13 cellular contexts compared by ENCODE assay signal in genomic region chr1:225977937-225978748, GRCh38. TPM values are rescaled to one million over a fixed set of nuclear protein-coding genes. Genes with fewer than 3 reads are reported as not detected.
DNase-seq lines count a peak whose midpoint lies in the region; ATAC-seq and TF ChIP-seq lines count a peak whose summit lies in the region.
"Had no signal": no experiment of that assay in that cellular context is flagged by ENCODE, and none has a peak within 500 bp of the region (broad histone marks: within the 10 kb centered on the region; RNA-seq: fewer than 3 reads in every experiment).

No MANE protein-coding gene starts in this region.

- no peak for TF ChIP-seq CTCF in NB4 (IDR thresholded peaks at IDR 0.05; ENCODE audit: low read depth, low read length)

- peaks cover 9% of the 10 kb centered on the region for H3K4me1 Mint-ChIP-seq in activated T-cell treated with anti-CD3 and anti-CD28 coated beads, Interleukin-2, amount 50 U/mL, for 24 hours (ENCODE audit: low read depth)
- H3K4me1 Mint-ChIP-seq in stimulated activated naive B cell treated with anti-CD40 and anti-IgM and Interleukin-4, amounts not matched to agents 10 μg/mL and 1 μg/mL and 100 μg/mL, for 72 hours: peaks cover 24 to 43% of the 10 kb centered on the region in 2 donors

- no peak for TF ChIP-seq POLR2A in NB4 (IDR thresholded peaks at IDR 0.05; ENCODE audit: extremely low read depth, insufficient read length)

- no peak overlapping the region for H3K4me3 ChIP-seq in NB4 (ENCODE audit: low read depth, low read length)

- H3K4me3 Mint-ChIP-seq in activated T-cell treated with anti-CD3 and anti-CD28 coated beads, Interleukin-2, amount 50 U/mL, for 24 hours: no peak overlapping the region
- peak overlapping the region in 1 of 2 donors; percentile 26 for H3K4me3 Mint-ChIP-seq in stimulated activated naive B cell treated with anti-CD40 and anti-IgM and Interleukin-4, amounts not matched to agents 10 μg/mL and 1 μg/mL and 100 μg/mL, for 72 hours

- peak; percentile 62 for ATAC-seq in HG02642 (IDR thresholded peaks at IDR 0.05; ENCODE audit: poor library complexity, unreplicated experiment)
- peak; percentile 82 to 84 for ATAC-seq in stimulated activated naive B cell treated with anti-CD40 and anti-IgM and Interleukin-4, amounts not matched to agents 10 μg/mL and 1 μg/mL and 100 μg/mL, for 72 hours (replicated peaks)

- H3K36me3 Mint-ChIP-seq in activated T-cell treated with anti-CD3 and anti-CD28 coated beads, Interleukin-2, amount 50 U/mL, for 24 hours (ENCODE audit: low read depth): peaks cover 62% of the 10 kb centered on the region
- H3K36me3 Mint-ChIP-seq in stimulated activated naive B cell treated with anti-CD40 and anti-IgM and Interleukin-4, amounts not matched to agents 10 μg/mL and 1 μg/mL and 100 μg/mL, for 72 hours: peaks cover 22 to 41% of the 10 kb centered on the region in 2 donors

- no peak for DNase-seq in activated T-cell treated with anti-CD3 and anti-CD28 coated beads, Interleukin-2, amount 50 U/mL, for 24 hours
- no peak for DNase-seq in activated T-cell treated with anti-CD3 and anti-CD28 coated beads, Interleukin-2, amount 50 U/mL, for 1 hour
- DNase-seq in NB4 (ENCODE audit: low read depth) (peak; percentile 52), cerebellum (ENCODE audit: low spot score) (no peak), dedifferentiated amniotic fluid mesenchymal stem cell (ENCODE audit: extremely low spot score) (no peak)
- DNase-seq in stimulated activated naive B cell treated with anti-CD40 and anti-IgM and Interleukin-4, amounts not matched to agents 10 μg/mL and 1 μg/mL and 100 μg/mL, for 72 hours: peak; percentile 59
- DNase-seq in stimulated activated CD4-positive, alpha-beta T cell treated with anti-CD3 and anti-CD28 coated beads, Interleukin-1b, Interleukin-23, amount 100 ng/mL, for 48 hours: no peak
- DNase-seq: activated CD4-positive, alpha-beta T cell treated with anti-CD3 and anti-CD28 coated beads for 1 hour; BE2C; caudate nucleus; nucleus accumbens had no signal

- H3K27ac Mint-ChIP-seq in activated T-cell treated with anti-CD3 and anti-CD28 coated beads, Interleukin-2, amount 50 U/mL, for 24 hours: peak overlapping the region; percentile 66
- peak overlapping the region; percentile 80 for H3K27ac Mint-ChIP-seq in stimulated activated naive B cell treated with anti-CD40 and anti-IgM and Interleukin-4, amounts not matched to agents 10 μg/mL and 1 μg/mL and 100 μg/mL, for 72 hours

- H3K9me3 Mint-ChIP-seq in activated T-cell treated with anti-CD3 and anti-CD28 coated beads, Interleukin-2, amount 50 U/mL, for 24 hours: no peaks in the 10 kb centered on the region
- peaks cover 0 to 3% of the 10 kb centered on the region in 2 donors for H3K9me3 Mint-ChIP-seq in stimulated activated naive B cell treated with anti-CD40 and anti-IgM and Interleukin-4, amounts not matched to agents 10 μg/mL and 1 μg/mL and 100 μg/mL, for 72 hours

- H3K27me3 Mint-ChIP-seq in activated T-cell treated with anti-CD3 and anti-CD28 coated beads, Interleukin-2, amount 50 U/mL, for 24 hours: no peaks in the 10 kb centered on the region
- H3K27me3 Mint-ChIP-seq in stimulated activated naive B cell treated with anti-CD40 and anti-IgM and Interleukin-4, amounts not matched to agents 10 μg/mL and 1 μg/mL and 100 μg/mL, for 72 hours: no peaks in the 10 kb centered on the region

RNA-seq across cellular contexts. Expression of gene SDE2, which starts 21.0 kb away (rescaled TPM):
- total RNA-seq in cerebellum: 21.3 TPM

RNA-seq across cellular contexts. Expression of gene LEFTY2, which starts 37.1 kb away (rescaled TPM):
- 0.09 TPM for total RNA-seq in cerebellum
- total RNA-seq: NCI-H460 had no signal

RNA-seq across cellular contexts. Expression of gene PYCR2, which starts 54.1 kb away (rescaled TPM):
- 15.6 TPM for total RNA-seq in cerebellum

Comparison
In these comparisons a context has a peak if more than half of its experiments do, and no peak if none do; other contexts are left out.
1. DNase-seq: peak in NB4 (single experiment) and stimulated activated naive B cell treated with anti-CD40 and anti-IgM and Interleukin-4, amounts not matched to agents 10 μg/mL and 1 μg/mL and 100 μg/mL, for 72 hours (single experiment); none in activated T-cell treated with anti-CD3 and anti-CD28 coated beads, Interleukin-2, amount 50 U/mL, for 24 hours (single experiment), activated T-cell treated with anti-CD3 and anti-CD28 coated beads, Interleukin-2, amount 50 U/mL, for 1 hour (single experiment), stimulated activated CD4-positive, alpha-beta T cell treated with anti-CD3 and anti-CD28 coated beads, Interleukin-1b, Interleukin-23, amount 100 ng/mL, for 48 hours (single experiment), cerebellum (single experiment) and dedifferentiated amniotic fluid mesenchymal stem cell (single experiment).